In genomic region chr2:96265349-96265839, GRCh38 we compare ENCODE assay signal across 8 cellular contexts. TPM values are rescaled to one million over a fixed set of nuclear protein-coding genes. Genes with fewer than 3 reads are reported as not detected.
A peak's percentile ranks its signal among the peaks of the same experiment; 100 is the strongest.
DNase-seq lines count a peak whose midpoint lies in the region; ATAC-seq and TF ChIP-seq lines count a peak whose summit lies in the region.

No MANE protein-coding gene starts in this region.

- H2AFZ ChIP-seq in KMS-11 (ENCODE audit: low read depth), result peak overlapping the region; percentile 76
- H2AFZ ChIP-seq in neuron (ENCODE audit: low read depth, low read length), result peak overlapping the region; percentile 19

- peak overlapping the region; percentile 65 to 98 (median 83) for H3K27ac Mint-ChIP-seq in CD8-positive, alpha-beta memory T cell

- no peaks in the 10 kb centered on the region for H3K9me3 ChIP-seq in CD8-positive, alpha-beta memory T cell (ENCODE audit: low read length)
- no peaks in the 10 kb centered on the region for H3K9me3 ChIP-seq in neuron (ENCODE audit: low read length)

- H3K4me3 Mint-ChIP-seq in CD8-positive, alpha-beta memory T cell, result peak overlapping the region; percentile 87 to 97 (median 94)

- no peaks in the 10 kb centered on the region for H3K9me3 Mint-ChIP-seq in CD8-positive, alpha-beta memory T cell

- peaks cover 45 to 62% (median 61%) of the 10 kb centered on the region in 3 donors for H3K4me1 Mint-ChIP-seq in CD8-positive, alpha-beta memory T cell

- peaks cover 5 to 75% (median 8%) of the 10 kb centered on the region in 3 donors for H3K36me3 Mint-ChIP-seq in CD8-positive, alpha-beta memory T cell

- H3K27me3 ChIP-seq in CD8-positive, alpha-beta memory T cell (ENCODE audit: insufficient read depth, low read length, poor library complexity, severe bottlenecking), result no peaks in the 10 kb centered on the region
- H3K27me3 ChIP-seq in KMS-11 (ENCODE audit: insufficient read depth, low read depth), result no peaks in the 10 kb centered on the region
- no peaks in the 10 kb centered on the region for H3K27me3 ChIP-seq in neuron (ENCODE audit: insufficient read depth, low read length)

- peaks cover 49% of the 10 kb centered on the region for H3K79me2 ChIP-seq in KMS-11 (ENCODE audit: insufficient read depth, low read depth)

- H3K36me3 ChIP-seq in CD8-positive, alpha-beta memory T cell (ENCODE audit: insufficient read depth, low read length), result peaks cover 21% of the 10 kb centered on the region
- peaks cover 3% of the 10 kb centered on the region; the same call in 1 of the 2 replicates for H3K36me3 ChIP-seq in KMS-11 (ENCODE audit: insufficient read depth)
- H3K36me3 ChIP-seq in neuron (ENCODE audit: insufficient read depth, low read length), result peaks cover 38% of the 10 kb centered on the region

- peaks cover 47% of the 10 kb centered on the region for H3K4me1 ChIP-seq in CD8-positive, alpha-beta memory T cell (ENCODE audit: insufficient read depth, low read length)
- H3K4me1 ChIP-seq in KMS-11 (ENCODE audit: low read depth, poor library complexity, severe bottlenecking) (peaks cover 32% of the 10 kb centered on the region), neuron (ENCODE audit: insufficient read depth, low read length) (peaks cover 25% of the 10 kb centered on the region)

- H3K27me3 Mint-ChIP-seq in CD8-positive, alpha-beta memory T cell, result no peaks in the 10 kb centered on the region

- H3K9ac ChIP-seq in KMS-11, result peak overlapping the region; percentile 67; the same call in 1 of the 2 replicates

- H3K4me2 ChIP-seq in KMS-11, result peak overlapping the region; percentile 53

- H3K4me3 ChIP-seq in CD8-positive, alpha-beta memory T cell (ENCODE audit: low read length), result peak overlapping the region; percentile 82
- H3K4me3 ChIP-seq in KMS-11 (IDR thresholded peaks at IDR 0.05; ENCODE audit: insufficient read depth, low read depth, low read length) (no peak overlapping the region), fibroblast of pulmonary artery (replicated peaks; ENCODE audit: low read depth, low read length) (peak overlapping the region; percentile 79), neuron (ENCODE audit: low read length) (peak overlapping the region; percentile 62)

- H3K27ac ChIP-seq in CD8-positive, alpha-beta memory T cell (ENCODE audit: low read depth, low read length), result peak overlapping the region; percentile 89
- H3K27ac ChIP-seq in KMS-11, result no peak overlapping the region

- POLR2A ChIA-PET in CD8-positive, alpha-beta memory T cell (lab: Charles Lee), result no interaction called here

- peak; percentile 15 for ATAC-seq in GM21515 (IDR thresholded peaks at IDR 0.05; ENCODE audit: unreplicated experiment)

- DNase-seq in CD8-positive, alpha-beta memory T cell, result peak in 2 of 5 donors; percentile 43 to 46
- peak; percentile 21 for DNase-seq in activated T-helper 1 cell treated with Interleukin-2 at 50 U/mL for 16 hours (ENCODE audit: low read depth)
- DNase-seq in fibroblast of pulmonary artery (ENCODE audit: low read depth), result no peak
- no peak for DNase-seq in GDM1 (lab: John Stamatoyannopoulos, UW)
- DNase-seq in NCI-H345 treated with DMSO at 0.1 percent for 48 hours (lab: John Stamatoyannopoulos, UW; ENCODE audit: unreplicated experiment), result no peak

- TF ChIP-seq CTCF in KMS-11 (conservative IDR thresholded peaks at IDR 0.05; ENCODE audit: low read depth, low read length) (no peak), fibroblast of pulmonary artery (IDR thresholded peaks at IDR 0.05; ENCODE audit: low read length, missing control alignments) (no peak)

- CTCF ChIA-PET in CD8-positive, alpha-beta memory T cell (lab: Charles Lee), result interaction anchor here (1.0 to 1.2 kb wide), 4 partner anchors 12 to 244 kb away, joined by 3 to 4 read pairs (median 4); partner anchors contain the start of gene ASTL

- H4K20me1 ChIP-seq in KMS-11 (ENCODE audit: insufficient read depth), result no peaks in the 10 kb centered on the region

RNA-seq across cellular contexts. Expression of gene TMEM127, which starts 0.4 kb away (rescaled TPM):
- total RNA-seq in CD8-positive, alpha-beta memory T cell, result 10 to 100 TPM; 29.8 to 33.4 TPM
- 46.8 TPM for polyA plus RNA-seq in CD8-positive, alpha-beta memory T cell

RNA-seq across cellular contexts. Expression of gene CIAO1, which starts 0.6 kb away (rescaled TPM):
- 10 to 100 TPM; 73.8 to 77.9 TPM for total RNA-seq in CD8-positive, alpha-beta memory T cell
- 104 TPM for polyA plus RNA-seq in CD8-positive, alpha-beta memory T cell

RNA-seq across cellular contexts. Expression of gene SNRNP200, which starts 40.0 kb away (rescaled TPM):
- 100 to 1,000 TPM; 203 to 206 TPM for total RNA-seq in CD8-positive, alpha-beta memory T cell
- 108 TPM for polyA plus RNA-seq in CD8-positive, alpha-beta memory T cell

RNA-seq across cellular contexts. Expression of gene STARD7, which starts 56.8 kb away (rescaled TPM):
- total RNA-seq in CD8-positive, alpha-beta memory T cell, result 100 to 1,000 TPM; 255 to 256 TPM
- polyA plus RNA-seq in CD8-positive, alpha-beta memory T cell, result 147 TPM

RNA-seq across cellular contexts. Expression of gene ITPRIPL1, which starts 59.7 kb away (rescaled TPM):
- 10 to 100 TPM; 55.5 to 58.3 TPM for total RNA-seq in CD8-positive, alpha-beta memory T cell
- 17.5 TPM for polyA plus RNA-seq in CD8-positive, alpha-beta memory T cell
